ENCODE assay signal across 14 cellular contexts in the genomic region with DNA sequence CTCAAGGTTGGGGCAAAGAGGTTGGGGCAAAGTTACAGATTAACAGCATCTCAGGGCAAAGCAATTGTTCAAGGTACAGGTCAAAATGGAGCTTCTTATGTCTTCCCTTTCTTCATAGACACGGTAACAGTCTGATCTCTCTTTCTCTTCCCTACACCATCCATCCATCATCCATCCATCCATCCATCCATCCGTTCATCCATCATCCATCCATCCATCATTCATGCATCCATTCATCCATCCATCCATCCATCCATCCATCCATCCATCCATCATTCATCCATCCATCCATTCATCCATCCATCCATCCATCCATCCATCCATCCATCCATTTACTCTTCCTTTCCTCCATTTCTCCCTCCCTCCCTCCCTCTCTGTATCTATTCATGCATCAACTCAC. TPM values are rescaled to one million over a fixed set of nuclear protein-coding genes. Genes with fewer than 3 reads are reported as not detected.
"Had no signal": no experiment of that assay in that cellular context is flagged by ENCODE, and none has a peak within 500 bp of the region (broad histone marks: within the 10 kb centered on the region; RNA-seq: fewer than 3 reads in every experiment).

No MANE protein-coding gene starts in this region.

RNA-seq across cellular contexts. Expression of a gene that starts 32.5 kb away (rescaled TPM):
- total RNA-seq: kidney epithelial cell, mammary epithelial cell had no signal
- polyA plus RNA-seq: immature natural killer cell, keratinocyte, mammary epithelial cell had no signal

RNA-seq across cellular contexts. Expression of a gene that starts 37.2 kb away (rescaled TPM):
- total RNA-seq: kidney; kidney epithelial cell; left lobe of liver; liver; lower lobe of right lung; lung microvascular endothelial cell; mammary epithelial cell; mesothelial cell of epicardium; mononuclear cell; mucosa of descending colon; myocyte; naive thymus-derived CD4-positive, alpha-beta T cell had no signal
- polyA plus RNA-seq: immature natural killer cell; keratinocyte; liver; mammary epithelial cell; naive thymus-derived CD4-positive, alpha-beta T cell had no signal
